9 cellular contexts compared by ENCODE assay signal in the genomic region with DNA sequence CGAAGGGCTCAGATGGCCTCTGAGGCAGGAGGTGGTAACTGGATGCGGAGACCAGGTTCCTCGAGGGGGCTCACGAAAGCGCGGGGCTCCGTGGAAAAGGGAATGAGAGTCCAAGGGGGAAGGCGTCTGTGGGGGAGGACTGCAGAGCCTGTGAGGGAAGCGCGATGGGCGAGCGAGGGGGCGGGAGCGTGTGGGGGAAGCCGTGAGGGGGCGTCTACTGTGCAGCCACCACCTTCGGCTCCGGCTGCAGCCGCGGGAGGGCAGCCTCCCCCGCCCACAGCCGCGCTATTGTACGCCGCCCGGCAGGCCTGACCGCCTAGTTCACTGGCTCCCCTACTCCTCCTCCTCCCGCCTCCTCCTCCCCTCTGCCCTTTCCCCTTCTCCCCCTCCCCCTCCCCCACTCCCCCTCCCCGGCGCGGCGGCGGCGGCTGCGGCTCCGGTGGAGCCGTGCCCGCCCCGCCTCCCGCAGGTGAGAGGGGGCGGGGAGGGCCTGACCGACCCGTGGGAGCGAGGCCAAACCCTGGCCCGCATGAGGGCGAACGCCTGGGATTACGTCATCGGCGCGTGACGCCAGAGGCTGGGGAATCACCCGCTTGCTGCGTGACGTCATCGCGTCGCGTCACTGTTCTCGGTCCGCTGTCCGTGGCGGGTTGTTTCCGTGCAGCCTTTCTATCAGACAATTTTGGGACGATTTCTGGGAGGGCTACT. TPM values are rescaled to one million over a fixed set of nuclear protein-coding genes. Genes with fewer than 3 reads are reported as not detected.
DNase-seq lines count a peak whose midpoint lies in the region; ATAC-seq, FAIRE-seq and TF ChIP-seq lines count a peak whose summit lies in the region.
"Had no signal": no experiment of that assay in that cellular context is flagged by ENCODE, and none has a peak within 500 bp of the region (broad histone marks: within the 10 kb centered on the region; RNA-seq: fewer than 3 reads in every experiment).

A gene (minus strand): TSS at position 294 of the 708 bp plus-strand sequence. CDS start 81,574 bp downstream, outside the sequence.

- no peak for TF ChIP-seq CTCF in WI38 (IDR thresholded peaks at IDR 0.05; ENCODE audit: low read depth, low read length)
- peak in 1 of 3 donors; percentile 30 for TF ChIP-seq CTCF in breast epithelium (IDR thresholded peaks at IDR 0.05)

- DNase-seq in NK-92 (lab: John Stamatoyannopoulos, UW; ENCODE audit: unreplicated experiment) = peak; percentile 45
- no peak for DNase-seq in NK-92 treated with Interleukin-12 subunit alpha and Interleukin-12 subunit beta, amount 100 ng/mL, for 24 hours (lab: John Stamatoyannopoulos, UW)
- peak; percentile 86 for DNase-seq in NCI-H2107 (lab: John Stamatoyannopoulos, UW)
- peak; percentile 88 to 89 for DNase-seq in breast epithelium (ENCODE audit: low spot score in 2 of 2)
- peak; percentile 91 for DNase-seq in iPS-NIHi7 (ENCODE audit: extremely low spot score)
- peak; percentile 91 for DNase-seq in small intestine

- intact Hi-C loops in breast epithelium (cut with DNase I; ENCODE audit: low total_unique reads) = no loop called here

- 0 to 1% (median 1%) methylated on average over 44 to 65 of the region's 65 CpGs for WGBS in small intestine, 3 donors

- H3K4me1 ChIP-seq in breast epithelium (no peaks in the 10 kb centered on the region), small intestine (ENCODE audit: control insufficient read depth in 2 of 2, insufficient read depth in 1 of 2, low read depth in 1 of 2, low read length in 1 of 2) (peaks cover 0 to 7% of the 10 kb centered on the region in 2 donors)

- H3K9me3 ChIP-seq in breast epithelium = no peaks in the 10 kb centered on the region
- H3K9me3 ChIP-seq in small intestine (ENCODE audit: control insufficient read depth, low read depth) = no peaks in the 10 kb centered on the region

- H3K4me3 ChIP-seq in WI38 (ENCODE audit: low read depth, low read length) (peak within 1 kb of the TSS; percentile 44), breast epithelium (peak within 1 kb of the TSS; percentile 59 to 92 (median 87)), small intestine (ENCODE audit: low read depth in 1 of 2, low read length in 2 of 2) (peak within 1 kb of the TSS; percentile 60 to 73)

- no peak for TF ChIP-seq POLR2A in breast epithelium (IDR thresholded peaks at IDR 0.05)

- no peaks in the 10 kb centered on the region for H3K27me3 ChIP-seq in breast epithelium
- no peaks in the 10 kb centered on the region for H3K27me3 ChIP-seq in small intestine (ENCODE audit: control insufficient read depth in 2 of 2, insufficient read depth in 2 of 2, low read length in 2 of 2)

- no peak for FAIRE-seq in small intestine (lab: Jason Lieb, UNC)
- FAIRE-seq: A204.1 had no signal

- H3K36me3 ChIP-seq in breast epithelium (no peaks in the 10 kb centered on the region), small intestine (ENCODE audit: control insufficient read depth in 2 of 2, insufficient read depth in 2 of 2, low read length in 2 of 2) (no peaks in the 10 kb centered on the region)

- peak; percentile 57 for ATAC-seq in HG03039 (IDR thresholded peaks at IDR 0.05; ENCODE audit: unreplicated experiment)

- H3K27ac ChIP-seq in breast epithelium (peak within 1 kb of the TSS; percentile 92 to 96), small intestine (ENCODE audit: low read depth in 1 of 2, low read length in 1 of 2) (peak within 1 kb of the TSS; percentile 90 to 95)

RNA-seq across cellular contexts. Expression of the gene that starts here (rescaled TPM):
- 10 to 100 TPM; 23.2 to 59.6 (median 42.6) TPM for total RNA-seq in breast epithelium
- polyA plus RNA-seq in small intestine = 10 to 100 TPM; 35.0 to 60.0 (median 50.3) TPM
